Comparison of ENCODE assay signal across 8 cellular contexts in the genomic region with DNA sequence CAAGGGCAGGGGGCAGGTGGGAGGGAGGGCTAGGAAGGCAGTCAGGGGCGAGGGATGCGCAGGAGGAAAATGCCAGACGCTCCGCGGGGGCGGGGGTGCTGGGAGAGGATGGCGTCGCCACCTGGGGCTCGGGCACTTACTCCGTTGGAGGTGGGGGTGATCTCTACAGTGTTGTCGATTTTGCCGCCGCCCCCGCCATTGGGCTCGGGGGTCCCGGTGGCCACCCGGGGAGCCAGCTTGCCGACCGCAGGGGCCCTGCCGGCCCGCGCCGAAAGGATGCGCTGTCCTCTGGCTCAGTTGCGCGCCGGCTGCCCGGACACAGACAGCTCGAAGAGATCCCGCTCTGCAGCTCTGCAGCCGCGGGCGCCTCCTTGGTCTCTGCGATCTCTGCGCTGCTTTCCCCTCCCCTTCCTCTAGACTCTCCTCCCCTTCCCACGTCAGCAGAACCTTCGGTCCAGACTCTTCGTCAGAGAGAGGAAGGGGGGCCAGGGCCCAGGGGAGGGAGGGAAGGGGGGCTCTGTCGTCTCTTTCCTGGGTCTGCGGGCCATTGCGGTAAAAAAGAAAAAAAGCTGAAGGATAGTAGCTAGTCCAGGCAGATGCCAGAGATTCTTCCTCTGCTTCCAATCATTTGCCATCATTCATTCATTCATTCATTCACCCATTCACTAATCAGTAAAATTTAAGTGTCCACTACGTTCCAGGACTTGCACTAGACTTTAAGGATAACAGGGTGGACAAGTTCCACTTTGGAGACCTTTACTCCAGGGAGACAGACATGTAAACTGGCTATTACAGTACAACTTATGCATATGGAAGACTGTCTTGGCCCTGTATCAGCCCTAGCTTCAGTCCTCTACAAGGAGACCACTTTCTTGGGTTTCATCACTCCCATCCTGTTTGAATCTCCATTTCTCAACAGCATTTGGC. TPM values are rescaled to one million over a fixed set of nuclear protein-coding genes. Genes with fewer than 3 reads are reported as not detected.
DNase-seq lines count a peak whose midpoint lies in the region; ATAC-seq lines count a peak whose summit lies in the region.

A gene (minus strand): TSS at position 382 of the 927 bp plus-strand sequence.

- H3K27me3 ChIP-seq in mesenchymal stem cell (ENCODE audit: control insufficient read depth in 1 of 2, insufficient read depth in 1 of 2, low read length in 2 of 2): peaks cover 0 to 10% of the 10 kb centered on the region in 2 experiments

- H3K9ac ChIP-seq in mesenchymal stem cell (ENCODE audit: low read length): peak within 1 kb of the TSS; percentile 71

- 3% methylated on average over 20 of the region's 42 CpGs for WGBS in mesenchymal stem cell

- H2BK120ac ChIP-seq in mesenchymal stem cell (ENCODE audit: low read depth, low read length): no peak within 1 kb of the TSS

- no peak within 1 kb of the TSS for H2AK5ac ChIP-seq in mesenchymal stem cell (ENCODE audit: low read length, severe bottlenecking)

- H3K14ac ChIP-seq in mesenchymal stem cell (ENCODE audit: low read length in 2 of 2): peak within 1 kb of the TSS in 1 of 2 experiments; percentile 35

- no peak within 1 kb of the TSS for H2BK5ac ChIP-seq in mesenchymal stem cell (ENCODE audit: low read depth, low read length, poor library complexity, severe bottlenecking)

- DNase-seq in ELR (ENCODE audit: low read depth) (peak; percentile 80), NCI-H446 (lab: John Stamatoyannopoulos, UW) (peak; percentile 61 to 80), epidermal melanocyte (ENCODE audit: insufficient read length, low spot score) (peak; percentile 95), mesenchymal stem cell (peak; percentile 95), AML-193 (lab: John Stamatoyannopoulos, UW) (no peak)
- DNase-seq in activated CD8-positive, alpha-beta memory T cell treated with anti-CD3 and anti-CD28 coated beads, Interleukin-2, amount 50 U/mL, for 4 hours: peak; percentile 56
- DNase-seq in stimulated activated CD4-positive, alpha-beta T cell treated with anti-CD3 and anti-CD28 coated beads, TNF-alpha, amount 100 ng/mL, for 1 hour (ENCODE audit: low read depth in 3 of 3, low spot score in 1 of 3): peak in 2 of 3 donors; percentile 13 to 36

- H3K9me3 ChIP-seq in mesenchymal stem cell (ENCODE audit: control insufficient read depth, low read length): no peaks in the 10 kb centered on the region

- peak within 1 kb of the TSS; percentile 72 for H2AFZ ChIP-seq in mesenchymal stem cell (ENCODE audit: low read depth, low read length)

- peak within 1 kb of the TSS; percentile 70 for H4K8ac ChIP-seq in mesenchymal stem cell (ENCODE audit: low read length)

- peaks cover 9% of the 10 kb centered on the region for H3K4me1 ChIP-seq in mesenchymal stem cell (ENCODE audit: control insufficient read depth, insufficient read depth, low read depth, low read length)

- H3K18ac ChIP-seq in mesenchymal stem cell (ENCODE audit: low read depth in 1 of 2, low read length in 2 of 2): peak within 1 kb of the TSS; percentile 58 to 67

- peaks cover 5% of the 10 kb centered on the region for H3K79me1 ChIP-seq in mesenchymal stem cell (replicated peaks; ENCODE audit: low read length, poor library complexity, severe bottlenecking)

- peak within 1 kb of the TSS; percentile 96 for H3K4me2 ChIP-seq in mesenchymal stem cell (ENCODE audit: low read length, poor library complexity, severe bottlenecking)

- peak within 1 kb of the TSS; percentile 57 for H4K91ac ChIP-seq in mesenchymal stem cell (ENCODE audit: low read length)

- peak within 1 kb of the TSS in 1 of 2 experiments; percentile 78 for H3K23ac ChIP-seq in mesenchymal stem cell (ENCODE audit: low read length in 2 of 2)

- H3K36me3 ChIP-seq in mesenchymal stem cell (ENCODE audit: control insufficient read depth in 1 of 2, insufficient read depth in 2 of 2, low read depth in 1 of 2, low read length in 2 of 2): peaks cover 10 to 29% of the 10 kb centered on the region in 2 experiments

- no peak for ATAC-seq in HG03135 (IDR thresholded peaks at IDR 0.05; ENCODE audit: unreplicated experiment)

- peak within 1 kb of the TSS; percentile 16 for H3K27ac ChIP-seq in mesenchymal stem cell (ENCODE audit: low read length, poor library complexity, severe bottlenecking)

- peak within 1 kb of the TSS in 1 of 2 experiments; percentile 21 for H2BK12ac ChIP-seq in mesenchymal stem cell (ENCODE audit: low read length in 2 of 2)

- H3K4me3 ChIP-seq in mesenchymal stem cell (ENCODE audit: insufficient read depth in 1 of 2, low read depth in 1 of 2, low read length in 2 of 2): peak within 1 kb of the TSS; percentile 81 to 84

- peak within 1 kb of the TSS; percentile 29 to 54 for H3K4ac ChIP-seq in mesenchymal stem cell (ENCODE audit: low read depth in 1 of 2, low read length in 2 of 2)

- peak within 1 kb of the TSS; percentile 44 for H2BK15ac ChIP-seq in mesenchymal stem cell (ENCODE audit: low read depth, poor library complexity, severe bottlenecking)

RNA-seq across cellular contexts. Expression of the gene that starts here (rescaled TPM):
- polyA plus RNA-seq in mesenchymal stem cell (2013, experiment 1 of 2): 36.3 TPM
- 34.3 TPM for polyA plus RNA-seq in mesenchymal stem cell (2013, experiment 2 of 2)

Comparison
In these comparisons a context has a peak if more than half of its experiments do, and no peak if none do; other contexts are left out.
1. DNase-seq: peak in ELR (single experiment), NCI-H446 (2 of 2), activated CD8-positive, alpha-beta memory T cell treated with anti-CD3 and anti-CD28 coated beads, Interleukin-2, amount 50 U/mL, for 4 hours (single experiment), epidermal melanocyte (single experiment), mesenchymal stem cell (single experiment) and stimulated activated CD4-positive, alpha-beta T cell treated with anti-CD3 and anti-CD28 coated beads, TNF-alpha, amount 100 ng/mL, for 1 hour (2 of 3); none in AML-193 (0 of 2).